8 cellular contexts compared by ENCODE assay signal in genomic region chr17:31096106-31096436, GRCh38. TPM values are rescaled to one million over a fixed set of nuclear protein-coding genes. Genes with fewer than 3 reads are reported as not detected.
DNase-seq lines count a peak whose midpoint lies in the region; ATAC-seq and TF ChIP-seq lines count a peak whose summit lies in the region.

No MANE protein-coding gene starts in this region.

- WGBS in esophagus squamous epithelium, 2 donors, result 21% methylated on average over 4 of the region's 5 CpGs

- no peaks in the 10 kb centered on the region for H3K4me1 ChIP-seq in Peyer's patch
- peaks cover 0 to 25% (median 6%) of the 10 kb centered on the region in 3 donors for H3K4me1 ChIP-seq in esophagus squamous epithelium
- H3K4me1 ChIP-seq in rectal smooth muscle tissue (ENCODE audit: control insufficient read depth, insufficient read depth, low read length), result no peaks in the 10 kb centered on the region

- H3K36me3 ChIP-seq in Peyer's patch (no peaks in the 10 kb centered on the region), esophagus squamous epithelium (no peaks in the 10 kb centered on the region), rectal smooth muscle tissue (ENCODE audit: control insufficient read depth, insufficient read depth, low read length) (no peaks in the 10 kb centered on the region)

- intact Hi-C loops in esophagus squamous epithelium (cut with DNase I), result no loop called here

- H3K27ac ChIP-seq in Peyer's patch (peak overlapping the region in 3 of 4 donors; percentile 81 to 98 (median 96)), esophagus squamous epithelium (peak overlapping the region in 3 of 4 donors; percentile 93 to 97 (median 95)), rectal smooth muscle tissue (ENCODE audit: low read depth, low read length) (peak overlapping the region; percentile 92)

- H3K4me3 ChIP-seq in GM12875 (ENCODE audit: low read depth, low read length), result peak overlapping the region; percentile 84
- H3K4me3 ChIP-seq in Peyer's patch, result peak overlapping the region; percentile 83 to 100 (median 93)
- H3K4me3 ChIP-seq in esophagus squamous epithelium, result peak overlapping the region; percentile 84 to 99 (median 92)
- H3K4me3 ChIP-seq in rectal smooth muscle tissue (ENCODE audit: low read length), result peak overlapping the region; percentile 83

- no peak for TF ChIP-seq POLR2A in Peyer's patch (IDR thresholded peaks at IDR 0.05)
- TF ChIP-seq POLR2A in esophagus squamous epithelium (IDR thresholded peaks at IDR 0.05), result no peak

- TF ChIP-seq CTCF in GM12875 (IDR thresholded peaks at IDR 0.05; ENCODE audit: borderline replicate concordance, insufficient read depth, low read depth, low read length) (no peak), Peyer's patch (IDR thresholded peaks at IDR 0.05) (no peak), esophagus squamous epithelium (IDR thresholded peaks at IDR 0.05) (no peak)

- ATAC-seq in GM21576 (IDR thresholded peaks at IDR 0.05; ENCODE audit: unreplicated experiment), result no peak

- H3K27me3 ChIP-seq in Peyer's patch (no peaks in the 10 kb centered on the region), esophagus squamous epithelium (no peaks in the 10 kb centered on the region), rectal smooth muscle tissue (ENCODE audit: control insufficient read depth, insufficient read depth, low read length) (no peaks in the 10 kb centered on the region)

- DNase-seq in Peyer's patch (no peak), esophagus squamous epithelium (lab: John Stamatoyannopoulos, UW) (no peak), superior temporal gyrus (ENCODE audit: extremely low spot score) (no peak), NCI-H187 (lab: John Stamatoyannopoulos, UW) (no peak)
- DNase-seq in stimulated activated CD4-positive, alpha-beta T cell treated with anti-CD3 and anti-CD28 coated beads, Interleukin-4, amount 100 ng/mL, for 1 hour, result no peak

- H3K9me3 ChIP-seq in Peyer's patch (no peaks in the 10 kb centered on the region), esophagus squamous epithelium (no peaks in the 10 kb centered on the region)

- no peak overlapping the region for H3K9ac ChIP-seq in rectal smooth muscle tissue (ENCODE audit: low read length)

RNA-seq across cellular contexts. Expression of gene NF1, which starts 1.3 kb away (rescaled TPM):
- total RNA-seq in Peyer's patch (100 to 1,000 TPM in 2 of 4 donors, 10 to 100 TPM in 2; 66.8 to 106 (median 95.6) TPM), esophagus squamous epithelium (10 to 100 TPM; 15.6 to 48.4 (median 26.9) TPM)
